Comparison of ENCODE assay signal across 8 cellular contexts in the genomic region with DNA sequence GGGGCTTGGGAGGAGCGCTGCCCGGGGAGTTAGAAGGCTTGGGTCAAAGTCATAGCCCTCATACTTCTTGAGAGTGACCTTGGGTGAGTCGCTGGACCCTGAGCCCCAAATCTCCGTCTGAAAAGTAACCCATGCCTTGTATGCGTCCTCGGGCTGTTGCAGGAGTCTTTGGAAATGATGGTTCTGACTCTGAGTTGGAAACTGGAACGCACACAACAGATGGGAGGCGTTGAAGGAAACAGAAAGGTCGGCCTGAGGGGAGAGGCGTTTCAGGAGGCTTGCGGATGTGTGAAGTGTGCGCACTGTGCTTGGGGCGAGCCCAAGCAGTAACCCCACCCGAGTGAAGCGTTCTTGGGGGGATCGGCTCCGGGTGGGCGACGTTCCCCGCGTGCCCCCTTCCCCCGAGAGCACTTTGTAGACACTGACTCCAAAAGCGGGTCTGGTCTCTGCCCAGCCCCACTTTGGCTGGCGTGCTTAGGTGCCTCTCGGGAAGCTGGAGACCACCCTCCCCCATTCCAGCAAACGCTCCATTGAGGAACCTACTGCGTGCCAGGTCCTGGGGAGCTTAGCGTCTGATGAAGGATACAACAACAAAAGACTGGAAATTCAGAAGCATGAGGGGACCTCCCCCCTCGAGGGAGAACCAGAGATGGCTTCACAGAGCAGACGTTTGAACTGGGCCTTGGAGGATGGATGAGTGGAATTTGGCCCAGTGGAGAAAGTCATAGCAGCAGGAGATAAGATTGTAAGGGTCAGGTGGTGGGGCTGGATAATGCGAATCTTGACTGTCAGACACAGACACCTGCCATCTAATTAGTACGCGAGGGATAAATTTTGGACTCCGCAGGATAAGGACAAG. TPM values are rescaled to one million over a fixed set of nuclear protein-coding genes. Genes with fewer than 3 reads are reported as not detected.
DNase-seq lines count a peak whose midpoint lies in the region; ATAC-seq, FAIRE-seq and TF ChIP-seq lines count a peak whose summit lies in the region.

No MANE protein-coding gene starts in this region.

- BruUV-seq in PC-3 (replicated peaks; lab: Mats Ljungman, UMichigan): TSS peak; percentile 80

- peak overlapping the region; percentile 94 for H2AFZ ChIP-seq in PC-3 (ENCODE audit: low read length)

- in situ Hi-C loops in KBM-7 (cut with MboI; ENCODE audit: low pct_unique_long_range_greater_than_20kb, low sequenced_read_pairs): loop anchor here (10.0 to 25.0 kb wide), 2 partner anchors 160 to 432 kb away; a partner anchor contains a TSS

- peak overlapping the region; percentile 71 for H3K27ac ChIP-seq in PC-3 (ENCODE audit: low read length)
- H3K27ac ChIP-seq in epithelial cell of prostate: peak overlapping the region; percentile 83
- H3K27ac ChIP-seq in naive thymus-derived CD4-positive, alpha-beta T cell (ENCODE audit: low read depth, low read length): peak overlapping the region; percentile 71

- peak overlapping the region; percentile 88 to 96 (median 90) for H3K4me3 Mint-ChIP-seq in naive thymus-derived CD4-positive, alpha-beta T cell

- H4K20me1 ChIP-seq in PC-3 (ENCODE audit: low read length): peaks cover 11% of the 10 kb centered on the region; the same call in 1 of the 2 replicates

- H3K4me2 ChIP-seq in PC-3 (ENCODE audit: low read length): peak overlapping the region; percentile 96

- no peaks in the 10 kb centered on the region for H3F3A ChIP-seq in PC-3 (ENCODE audit: low read length, unreplicated experiment)

- CTCF ChIA-PET in PC-3 (lab: Charles Lee): no interaction called here
- CTCF ChIA-PET in naive thymus-derived CD4-positive, alpha-beta T cell (lab: Charles Lee): interaction anchor here (1.0 to 1.3 kb wide), 2 partner anchors 9 to 152 kb away, joined by 4 read pairs; no protein-coding TSS in a partner anchor

- peak overlapping the region; percentile 90 to 97 (median 94) for H3K27ac Mint-ChIP-seq in naive thymus-derived CD4-positive, alpha-beta T cell

- H3K36me3 ChIP-seq in PC-3 (ENCODE audit: low read depth, low read length): no peaks in the 10 kb centered on the region
- peaks cover 0 to 5% (median 0%) of the 10 kb centered on the region in 3 experiments for H3K36me3 ChIP-seq in naive thymus-derived CD4-positive, alpha-beta T cell (ENCODE audit: control insufficient read depth in 2 of 3, insufficient read depth in 3 of 3, low read length in 3 of 3)

- peak overlapping the region; percentile 88 for H3K9ac ChIP-seq in PC-3 (ENCODE audit: low read length)

- FAIRE-seq in RCC 7860 (lab: Jason Lieb, UNC): no peak

- peaks cover 32% of the 10 kb centered on the region for H3K79me2 ChIP-seq in PC-3 (ENCODE audit: low read length)

- no peak for TF ChIP-seq CTCF in PC-3 (conservative IDR thresholded peaks at IDR 0.05; ENCODE audit: low read depth, low read length)

- H3K9me3 Mint-ChIP-seq in naive thymus-derived CD4-positive, alpha-beta T cell: no peaks in the 10 kb centered on the region

- H3K27me3 ChIP-seq in PC-3 (ENCODE audit: low read length): no peaks in the 10 kb centered on the region
- no peaks in the 10 kb centered on the region for H3K27me3 ChIP-seq in naive thymus-derived CD4-positive, alpha-beta T cell (ENCODE audit: control insufficient read depth in 2 of 2, insufficient read depth in 2 of 2, low read length in 2 of 2)

- H3K27me3 Mint-ChIP-seq in naive thymus-derived CD4-positive, alpha-beta T cell: peaks cover 0 to 4% (median 0%) of the 10 kb centered on the region in 5 donors

- H3K9me2 ChIP-seq in PC-3 (replicated peaks; ENCODE audit: low read length): no peaks in the 10 kb centered on the region

- peaks cover 16 to 41% (median 30%) of the 10 kb centered on the region in 7 donors for H3K4me1 Mint-ChIP-seq in naive thymus-derived CD4-positive, alpha-beta T cell

- ATAC-seq in PC-3: no peak
- ATAC-seq in naive thymus-derived CD4-positive, alpha-beta T cell: no peak

- intact Hi-C loops in PC-3 (cut with micrococcal nuclease): loop anchor here (10.0 kb wide), 1 partner anchor 420 kb away; a partner anchor contains a TSS
- intact Hi-C loops in naive thymus-derived CD4-positive, alpha-beta T cell (cut with micrococcal nuclease): loop anchor here in 1 of 2 donors (1.0 to 5.0 kb wide), 9 partner anchors 104 to 488 kb away; a partner anchor contains a TSS

- H3K4me1 ChIP-seq in PC-3 (ENCODE audit: insufficient read depth, low read length): peaks cover 25% of the 10 kb centered on the region
- H3K4me1 ChIP-seq in naive thymus-derived CD4-positive, alpha-beta T cell (ENCODE audit: control insufficient read depth in 2 of 2, insufficient read depth in 2 of 2, low read length in 2 of 2): peaks cover 20 to 22% of the 10 kb centered on the region in 2 donors

- peak overlapping the region; percentile 93 for H3K4me3 ChIP-seq in PC-3 (ENCODE audit: low read length)
- peak overlapping the region; percentile 69 for H3K4me3 ChIP-seq in naive thymus-derived CD4-positive, alpha-beta T cell (ENCODE audit: low read length)

- no peaks in the 10 kb centered on the region for H3K9me3 ChIP-seq in PC-3 (ENCODE audit: low read length)
- no peaks in the 10 kb centered on the region for H3K9me3 ChIP-seq in naive thymus-derived CD4-positive, alpha-beta T cell (ENCODE audit: control insufficient read depth in 2 of 3, low read length in 3 of 3)

- H3K36me3 Mint-ChIP-seq in naive thymus-derived CD4-positive, alpha-beta T cell: peaks cover 0 to 2% (median 0%) of the 10 kb centered on the region in 5 donors

- DNase-seq in NCI-H1092 treated with DMSO at 0.1 percent for 48 hours (lab: John Stamatoyannopoulos, UW) (peak; percentile 22), NCI-H1092 (lab: John Stamatoyannopoulos, UW) (no peak), PC-3 (no peak), epithelial cell of prostate (ENCODE audit: low read depth, low spot score) (no peak), KBM-7 (no peak), RCC 7860 (ENCODE audit: low spot score) (no peak), SKM-1 treated with dmso at 0.1 percent for 144 hours (lab: John Stamatoyannopoulos, UW; ENCODE audit: unreplicated experiment) (no peak)
- DNase-seq in naive thymus-derived CD4-positive, alpha-beta T cell: no peak

- POLR2A ChIA-PET in PC-3 (lab: Charles Lee; ENCODE audit: unreplicated experiment): no interaction called here
- POLR2A ChIA-PET in naive thymus-derived CD4-positive, alpha-beta T cell (lab: Charles Lee): interaction anchor here (0.7 to 1.9 kb wide), 2 partner anchors 118 to 164 kb away, joined by 3 to 6 read pairs; a partner anchor contains a TSS

RNA-seq across cellular contexts. Expression of a gene that starts 0.9 kb away (rescaled TPM):
- 24.1 and 30.6 TPM in 2 replicates for total RNA-seq in PC-3 (2014; rRNA removed)
- 10 to 100 TPM; 20.2 to 37.8 (median 30.2) TPM for total RNA-seq in naive thymus-derived CD4-positive, alpha-beta T cell
- 10 to 100 TPM; 10.8 to 11.6 TPM for polyA plus RNA-seq in naive thymus-derived CD4-positive, alpha-beta T cell
